ENCODE assay signal across 33 cellular contexts in genomic region chr3:129533406-129533805, GRCh38. TPM values are rescaled to one million over a fixed set of nuclear protein-coding genes. Genes with fewer than 3 reads are reported as not detected.
"Had no signal": no experiment of that assay in that cellular context is flagged by ENCODE, and none has a peak within 500 bp of the region (broad histone marks: within the 10 kb centered on the region; RNA-seq: fewer than 3 reads in every experiment).

No MANE protein-coding gene starts in this region.

- H3K36me3 ChIP-seq: adrenal gland, colonic mucosa, esophagus muscularis mucosa, gastrocnemius medialis, heart left ventricle had no signal

- H3K4me1 ChIP-seq: colonic mucosa, foreskin keratinocyte, gastrocnemius medialis had no signal

- DNase-seq: activated CD4-positive, alpha-beta memory T cell treated with anti-CD3 and anti-CD28 coated beads, Interleukin-2, amount 10 ng/mL, durations not matched to agents 7 days and 5 days; activated CD4-positive, alpha-beta T cell treated with anti-CD3 and anti-CD28 coated beads for 36 hours; activated CD4-positive, alpha-beta T cell treated with anti-CD3 and anti-CD28 coated beads, Interleukin-2, amount 10 ng/mL, durations not matched to agents 7 days and 5 days; activated CD4-positive, alpha-beta T cell treated with anti-CD3 and anti-CD28 coated beads, Interleukin-2, amount 50 U/mL, for 4 hours; activated CD4-positive, CD25-positive, alpha-beta regulatory T cell; activated CD4-positive, CD25-positive, alpha-beta regulatory T cell treated with anti-CD3 and anti-CD28 coated beads, Interleukin-2, amount 50 U/mL, for 72 hours; activated CD8-positive, alpha-beta memory T cell treated with anti-CD3 and anti-CD28 coated beads, Interleukin-2, amount 10 ng/mL, durations not matched to agents 7 days and 5 days; activated CD8-positive, alpha-beta memory T cell treated with anti-CD3 and anti-CD28 coated beads, Interleukin-2, amount 50 U/mL, for 4 hours; activated effector memory CD4-positive, alpha-beta T cell treated with anti-CD3 and anti-CD28 coated beads, Interleukin-2, amount 50 U/mL, for 16 hours; activated naive CD4-positive, alpha-beta T cell treated with anti-CD3 and anti-CD28 coated beads for 36 hours; activated naive CD8-positive, alpha-beta T cell treated with anti-CD3 and anti-CD28 coated beads for 36 hours; activated naive CD8-positive, alpha-beta T cell treated with anti-CD3 and anti-CD28 coated beads, Interleukin-2, amount 50 U/mL, for 24 hours; activated T-cell treated with anti-CD3 and anti-CD28 coated beads, Interleukin-2, amount 50 U/mL, for 1 hour; activated T-cell treated with anti-CD3 and anti-CD28 coated beads, Interleukin-2, amount 50 U/mL, for 48 hours; adrenal gland; amygdala; aorta; body of pancreas; caudate nucleus; colonic mucosa; effector memory CD4-positive, alpha-beta T cell; erythroblast; foreskin keratinocyte; gastrocnemius medialis; glutamatergic neuron; T-helper 2 cell had no signal

- H3K4me3 ChIP-seq: adrenal gland, body of pancreas, colonic mucosa, esophagus muscularis mucosa, gastrocnemius medialis, heart left ventricle had no signal

- H3K9me3 ChIP-seq: adrenal gland, body of pancreas, colonic mucosa, esophagus muscularis mucosa, gastrocnemius medialis, heart left ventricle had no signal

- H3K27me3 ChIP-seq: adrenal gland, body of pancreas, colonic mucosa, esophagus muscularis mucosa, gastrocnemius medialis, heart left ventricle had no signal

- H3K27ac ChIP-seq: adrenal gland, colonic mucosa, esophagus muscularis mucosa, foreskin keratinocyte, gastrocnemius medialis, heart left ventricle had no signal

- ATAC-seq: activated CD4-positive, alpha-beta T cell treated with anti-CD3 and anti-CD28 coated beads for 36 hours; activated CD8-positive, alpha-beta memory T cell treated with anti-CD3 and anti-CD28 coated beads, Interleukin-2, amount 10 ng/mL, durations not matched to agents 7 days and 5 days; activated naive CD8-positive, alpha-beta T cell treated with anti-CD3 and anti-CD28 coated beads, Interleukin-2, amount 50 U/mL, for 24 hours; body of pancreas; foreskin keratinocyte; gastrocnemius medialis; heart left ventricle had no signal

RNA-seq across cellular contexts. Expression of gene RHO, which starts 5.0 kb away (rescaled TPM):
- total RNA-seq: activated CD4-positive, alpha-beta memory T cell treated with anti-CD3 and anti-CD28 coated beads, Interleukin-2, amount 10 ng/mL, durations not matched to agents 7 days and 5 days; activated CD4-positive, alpha-beta T cell treated with anti-CD3 and anti-CD28 coated beads for 36 hours; activated CD4-positive, alpha-beta T cell treated with anti-CD3 and anti-CD28 coated beads, Interleukin-2, amount 10 ng/mL, durations not matched to agents 7 days and 5 days; activated CD8-positive, alpha-beta memory T cell treated with anti-CD3 and anti-CD28 coated beads for 36 hours; activated CD8-positive, alpha-beta memory T cell treated with anti-CD3 and anti-CD28 coated beads, Interleukin-2, amount 10 ng/mL, durations not matched to agents 7 days and 5 days; activated naive CD4-positive, alpha-beta T cell treated with anti-CD3 and anti-CD28 coated beads for 36 hours; activated naive CD8-positive, alpha-beta T cell treated with anti-CD3 and anti-CD28 coated beads for 36 hours; activated T-helper 1 cell treated with anti-CD3 and anti-CD28 coated beads, Interleukin-12 subunit alpha, Interleukin-12 subunit beta, Interleukin-2, Interleukin-4 antibody, amounts not matched to agents 30 ng/mL and 10 ng/mL and 1 ng/mL, durations not matched to agents 14 hours and 24 hours and 36 hours; activated T-helper 2 cell treated with anti-CD3 and anti-CD28 coated beads, Interferon-gamma antibody, Interleukin-2, Interleukin-4, amounts not matched to agents 10 μg/mL and 5 μg/mL and 100 μg/mL, durations not matched to agents 14 hours and 24 hours and 36 hours; adrenal gland; body of pancreas; colonic mucosa; dermis microvascular lymphatic vessel endothelial cell; esophagus muscularis mucosa; foreskin keratinocyte; gastrocnemius medialis; heart left ventricle; T-helper 1 cell treated with Interleukin-12 subunit alpha and Interleukin-12 subunit beta and Interleukin-4 antibody, amounts not matched to agents 30 ng/mL and 1 ng/mL, for 36 hours had no signal
- polyA plus RNA-seq: adrenal gland, aorta, foreskin keratinocyte had no signal

RNA-seq across cellular contexts. Expression of gene H1-8, which starts 9.6 kb away (rescaled TPM):
- total RNA-seq: activated CD4-positive, alpha-beta memory T cell treated with anti-CD3 and anti-CD28 coated beads, Interleukin-2, amount 10 ng/mL, durations not matched to agents 7 days and 5 days; activated CD4-positive, alpha-beta T cell treated with anti-CD3 and anti-CD28 coated beads for 36 hours; activated CD4-positive, alpha-beta T cell treated with anti-CD3 and anti-CD28 coated beads, Interleukin-2, amount 10 ng/mL, durations not matched to agents 7 days and 5 days; activated CD8-positive, alpha-beta memory T cell treated with anti-CD3 and anti-CD28 coated beads for 36 hours; activated CD8-positive, alpha-beta memory T cell treated with anti-CD3 and anti-CD28 coated beads, Interleukin-2, amount 10 ng/mL, durations not matched to agents 7 days and 5 days; activated naive CD4-positive, alpha-beta T cell treated with anti-CD3 and anti-CD28 coated beads for 36 hours; activated naive CD8-positive, alpha-beta T cell treated with anti-CD3 and anti-CD28 coated beads for 36 hours; activated T-helper 1 cell treated with anti-CD3 and anti-CD28 coated beads, Interleukin-12 subunit alpha, Interleukin-12 subunit beta, Interleukin-2, Interleukin-4 antibody, amounts not matched to agents 30 ng/mL and 10 ng/mL and 1 ng/mL, durations not matched to agents 14 hours and 24 hours and 36 hours; activated T-helper 2 cell treated with anti-CD3 and anti-CD28 coated beads, Interferon-gamma antibody, Interleukin-2, Interleukin-4, amounts not matched to agents 10 μg/mL and 5 μg/mL and 100 μg/mL, durations not matched to agents 14 hours and 24 hours and 36 hours; adrenal gland; aorta; body of pancreas; colonic mucosa; dermis microvascular lymphatic vessel endothelial cell; esophagus muscularis mucosa; foreskin keratinocyte; gastrocnemius medialis; heart left ventricle; T-helper 1 cell treated with Interleukin-12 subunit alpha and Interleukin-12 subunit beta and Interleukin-4 antibody, amounts not matched to agents 30 ng/mL and 1 ng/mL, for 36 hours had no signal
- polyA plus RNA-seq: adrenal gland, aorta, foreskin keratinocyte, heart left ventricle had no signal
